Comparison of ENCODE assay signal across 8 cellular contexts in genomic region chr22:17919276-17920144, GRCh38.
DNase-seq lines count a peak whose midpoint lies in the region; ATAC-seq and TF ChIP-seq lines count a peak whose summit lies in the region.

No MANE protein-coding gene starts in this region.

- H3K9ac ChIP-seq in NT2/D1 (ENCODE audit: insufficient read length, low read depth), result peak overlapping the region; percentile 61
- H3K9ac ChIP-seq in neural progenitor cell, result no peak overlapping the region

- H3K4me1 Mint-ChIP-seq in neural progenitor cell, result peaks cover 22% of the 10 kb centered on the region

- peaks cover 87% of the 10 kb centered on the region for H4K20me1 ChIP-seq in neural progenitor cell (ENCODE audit: low read depth)

- DNase-seq in COLO668 (lab: John Stamatoyannopoulos, UW; ENCODE audit: unreplicated experiment), result peak; percentile 11
- no peak for DNase-seq in NT2/D1 (ENCODE audit: low read depth, low spot score)
- peak; percentile 33 for DNase-seq in fibroblast of villous mesenchyme (ENCODE audit: low read depth)
- no peak for DNase-seq in neural progenitor cell (ENCODE audit: low spot score)
- DNase-seq in stimulated activated naive CD4-positive, alpha-beta T cell treated with Interleukin-2 at 50 U/mL for 16 hours (lab: John Stamatoyannopoulos, UW), result no peak

- H3K36me3 Mint-ChIP-seq in neural progenitor cell, result no peaks in the 10 kb centered on the region

- no peak for TF ChIP-seq CTCF in fibroblast of villous mesenchyme (IDR thresholded peaks at IDR 0.05; ENCODE audit: insufficient read depth, low read depth, low read length)
- no peak for TF ChIP-seq CTCF in neural progenitor cell (IDR thresholded peaks at IDR 0.05)

- H3K27me3 ChIP-seq in NT2/D1 (ENCODE audit: insufficient read depth, insufficient read length) (no peaks in the 10 kb centered on the region), neural progenitor cell (peaks cover 6% of the 10 kb centered on the region)

- H3K27ac ChIP-seq in neural progenitor cell, result no peak overlapping the region

- no peaks in the 10 kb centered on the region for H3K9me3 Mint-ChIP-seq in neural progenitor cell

- H3F3A ChIP-seq in neural progenitor cell (ENCODE audit: low read depth), result no peaks in the 10 kb centered on the region

- H3K4me3 ChIP-seq in NT2/D1 (ENCODE audit: insufficient read length, low read depth), result no peak overlapping the region
- peak overlapping the region; percentile 28 for H3K4me3 ChIP-seq in fibroblast of villous mesenchyme (ENCODE audit: low read depth, low read length)
- H3K4me3 ChIP-seq in neural progenitor cell, result no peak overlapping the region

- no peaks in the 10 kb centered on the region for H3K36me3 ChIP-seq in NT2/D1 (ENCODE audit: insufficient read depth, insufficient read length, low read length)
- no peaks in the 10 kb centered on the region for H3K36me3 ChIP-seq in neural progenitor cell

- H3K4me2 ChIP-seq in neural progenitor cell, result peak overlapping the region; percentile 8

- peaks cover 2% of the 10 kb centered on the region for H3K27me3 Mint-ChIP-seq in neural progenitor cell (ENCODE audit: insufficient read depth, low read depth)

- peak overlapping the region; percentile 10 for H3K27ac Mint-ChIP-seq in neural progenitor cell

- H3K4me1 ChIP-seq in NT2/D1 (ENCODE audit: insufficient read depth, insufficient read length), result no peaks in the 10 kb centered on the region
- peaks cover 14% of the 10 kb centered on the region for H3K4me1 ChIP-seq in neural progenitor cell

- H2AFZ ChIP-seq in neural progenitor cell (replicated peaks), result no peak overlapping the region

- no peak overlapping the region for H3K4me3 Mint-ChIP-seq in neural progenitor cell

- H3K9me3 ChIP-seq in NT2/D1 (ENCODE audit: insufficient read depth, low read length) (no peaks in the 10 kb centered on the region), neural progenitor cell (ENCODE audit: low read depth) (no peaks in the 10 kb centered on the region)

- no peak for ATAC-seq in HG02973 (IDR thresholded peaks at IDR 0.05; ENCODE audit: unreplicated experiment)
- no peak for ATAC-seq in GM21515 (IDR thresholded peaks at IDR 0.05; ENCODE audit: unreplicated experiment)
- ATAC-seq in GM21528 (IDR thresholded peaks at IDR 0.05; ENCODE audit: low FRiP score, unreplicated experiment), result no peak

- H3K79me2 ChIP-seq in neural progenitor cell (ENCODE audit: low read depth), result peaks cover 57% of the 10 kb centered on the region

Comparison
In these comparisons a context has a peak if more than half of its experiments do, and no peak if none do; other contexts are left out.
1. DNase-seq: peak in COLO668 (single experiment) and fibroblast of villous mesenchyme (single experiment); none in NT2/D1 (single experiment), neural progenitor cell (single experiment) and stimulated activated naive CD4-positive, alpha-beta T cell treated with Interleukin-2 at 50 U/mL for 16 hours (single experiment).